Comparison of ENCODE assay signal across 7 cellular contexts in the genomic region with DNA sequence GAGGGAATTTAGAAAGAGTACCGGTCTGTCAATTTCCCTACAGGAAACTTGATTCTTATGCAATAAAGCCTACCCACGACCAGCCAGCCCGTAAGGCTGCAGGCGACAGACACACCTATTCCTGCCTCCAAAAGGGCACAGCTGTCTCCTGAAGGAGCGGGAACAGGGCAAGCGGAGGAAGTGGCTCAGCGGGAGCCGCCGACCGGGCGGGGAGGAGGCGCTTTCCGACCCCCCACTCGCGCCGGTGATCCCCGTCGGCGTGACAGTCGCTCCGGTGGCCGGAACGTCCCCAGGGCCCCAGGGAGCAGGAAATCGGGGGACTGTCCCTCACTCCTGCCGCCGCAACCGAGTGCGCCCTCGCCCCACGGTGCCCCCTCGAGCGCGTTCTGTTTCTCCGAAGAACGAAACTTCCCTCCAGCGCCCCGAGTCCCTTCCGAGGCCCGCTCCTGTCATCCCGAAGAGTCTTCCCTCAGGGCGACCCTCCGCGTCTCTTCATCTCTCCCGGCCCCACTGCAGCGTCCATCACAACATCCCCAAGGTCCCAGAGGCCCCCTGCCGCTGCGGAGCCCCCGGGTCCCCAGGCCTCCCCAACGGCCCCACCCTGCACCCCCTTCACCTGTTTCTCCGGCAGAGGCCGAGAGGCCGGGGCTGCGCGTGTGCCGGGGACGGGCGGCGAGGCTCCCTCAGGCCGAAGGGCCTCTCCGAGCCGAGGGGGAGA. TPM values are rescaled to one million over a fixed set of nuclear protein-coding genes. Genes with fewer than 3 reads are reported as not detected.
A peak's percentile ranks its signal among the peaks of the same experiment; 100 is the strongest.
DNase-seq lines count a peak whose midpoint lies in the region; ATAC-seq and TF ChIP-seq lines count a peak whose summit lies in the region.

No MANE protein-coding gene starts in this region.

- H3K36me3 Mint-ChIP-seq in brain, result peaks cover 24% of the 10 kb centered on the region

- H3K27ac ChIP-seq in HL-60 (replicated peaks), result peak overlapping the region; percentile 89

- no peak for TF ChIP-seq CTCF in HL-60 (IDR thresholded peaks at IDR 0.05; ENCODE audit: insufficient read depth, low read length)
- TF ChIP-seq CTCF in brain (conservative IDR thresholded peaks at IDR 0.05), result no peak

- DNase-seq in HL-60 (ENCODE audit: low read depth in 1 of 2, low spot score in 1 of 2) (peak; percentile 64 to 72), SHP77 treated with DMSO at 0.1 percent for 48 hours (lab: John Stamatoyannopoulos, UW) (peak; percentile 28), iris pigment epithelial cell (ENCODE audit: low read depth) (peak; percentile 27)
- peak; percentile 44 for DNase-seq in stimulated activated CD4-positive, alpha-beta T cell treated with anti-CD3 and anti-CD28 coated beads, Interleukin-15, amount 100 ng/mL, for 24 hours

- H3K27me3 Mint-ChIP-seq in brain, result peaks cover 7% of the 10 kb centered on the region

- peak overlapping the region; percentile 87 for H3K4me3 ChIP-seq in HL-60 (replicated peaks; ENCODE audit: insufficient read depth, low read length)

- ATAC-seq in GM18870 (IDR thresholded peaks at IDR 0.05; ENCODE audit: unreplicated experiment) (peak; percentile 0), HG03469 (IDR thresholded peaks at IDR 0.05; ENCODE audit: unreplicated experiment) (no peak)

- peak overlapping the region; percentile 92 to 99 (median 92) for H3K4me3 Mint-ChIP-seq in brain

- no peaks in the 10 kb centered on the region for H3K9me3 Mint-ChIP-seq in brain

- no peaks in the 10 kb centered on the region for H3K27me3 ChIP-seq in HL-60 (ENCODE audit: insufficient read depth, poor library complexity, severe bottlenecking)

- H3K4me1 Mint-ChIP-seq in brain, result peaks cover 51% of the 10 kb centered on the region

- peak overlapping the region; percentile 89 to 98 (median 97) for H3K27ac Mint-ChIP-seq in brain

RNA-seq across cellular contexts. Expression of gene STAT3, which starts 0.4 kb away (rescaled TPM):
- 81.5 TPM for polyA plus RNA-seq in brain (ENCODE audit: insufficient read depth, low read depth, low replicate concordance)

RNA-seq across cellular contexts. Expression of gene CAVIN1, which starts 35.2 kb away (rescaled TPM):
- polyA plus RNA-seq in brain (ENCODE audit: insufficient read depth, low read depth, low replicate concordance), result 36.9 TPM
